ENCODE assay signal across 8 cellular contexts in genomic region chr19:18280247-18281081, GRCh38. TPM values are rescaled to one million over a fixed set of nuclear protein-coding genes. Genes with fewer than 3 reads are reported as not detected.
DNase-seq lines count a peak whose midpoint lies in the region; ATAC-seq and TF ChIP-seq lines count a peak whose summit lies in the region.

No MANE protein-coding gene starts in this region.

- intact Hi-C loops in lower lobe of right lung (cut with DNase I) = no loop called here

- ATAC-seq in HG03025 (IDR thresholded peaks at IDR 0.05; ENCODE audit: low FRiP score, unreplicated experiment) (peak; percentile 11), lower lobe of right lung (peak; percentile 37 to 67), GM21447 (IDR thresholded peaks at IDR 0.05; ENCODE audit: unreplicated experiment) (no peak)

- H3K9me3 ChIP-seq in ectodermal cell (ENCODE audit: control insufficient read depth, low read length) (no peaks in the 10 kb centered on the region), lower lobe of right lung (no peaks in the 10 kb centered on the region)

- peak; percentile 82 for TF ChIP-seq POLR2A in GM10847 (IDR thresholded peaks at IDR 0.05; ENCODE audit: extremely low read depth, insufficient read length)

- H3K36me3 ChIP-seq in ectodermal cell (ENCODE audit: control insufficient read depth, insufficient read depth, low read length) (no peaks in the 10 kb centered on the region), lower lobe of right lung (peaks cover 36% of the 10 kb centered on the region)

- H3K27me3 Mint-ChIP-seq in activated CD4-positive, alpha-beta memory T cell treated with anti-CD3 and anti-CD28 coated beads, Interleukin-2, amount 10 ng/mL, durations not matched to agents 7 days and 5 days = no peaks in the 10 kb centered on the region

- H3K27me3 ChIP-seq in ectodermal cell (ENCODE audit: control insufficient read depth, insufficient read depth, low read length, poor library complexity, severe bottlenecking) = no peaks in the 10 kb centered on the region
- H3K27me3 ChIP-seq in lower lobe of right lung (ENCODE audit: low read depth) = no peaks in the 10 kb centered on the region

- POLR2A ChIA-PET in activated CD4-positive, alpha-beta memory T cell treated with anti-CD3 and anti-CD28 coated beads, Interleukin-2, amount 10 ng/mL, durations not matched to agents 7 days and 5 days (lab: Charles Lee) = interaction anchor here (0.6 to 15.1 kb wide), 35 partner anchors 8 to 770 kb away, joined by 3 to 1184 read pairs (median 4); partner anchors contain the start of genes ELL, FCHO1, IL12RB1 and LSM4

- H3K27ac ChIP-seq in ectodermal cell (ENCODE audit: insufficient read depth, low read depth, low read length, poor library complexity, severe bottlenecking) (peak overlapping the region; percentile 96), lower lobe of right lung (peak overlapping the region; percentile 100)

- WGBS in ectodermal cell, 2 experiments = 0% methylated on average over 111 of the region's 111 CpGs

- peak overlapping the region; percentile 96 for H3K4me3 ChIP-seq in ectodermal cell (ENCODE audit: insufficient read depth, low read depth, low read length)
- peak overlapping the region; percentile 97 for H3K4me3 ChIP-seq in lower lobe of right lung

- CTCF ChIA-PET in activated CD4-positive, alpha-beta memory T cell treated with anti-CD3 and anti-CD28 coated beads, Interleukin-2, amount 10 ng/mL, durations not matched to agents 7 days and 5 days (lab: Charles Lee) = interaction anchor here (0.7 to 7.6 kb wide), 27 partner anchors 11 to 1205 kb away, joined by 3 to 393 read pairs (median 6); partner anchors contain the start of genes GDF15, HAUS8, LSM4 and MPV17L2

- H3K4me1 ChIP-seq in ectodermal cell (ENCODE audit: control insufficient read depth, insufficient read depth, low read length) (peaks cover 17% of the 10 kb centered on the region), lower lobe of right lung (peaks cover 48% of the 10 kb centered on the region)

- DNase-seq in NCI-H526 treated with DMSO at 0.1 percent for 48 hours (lab: John Stamatoyannopoulos, UW) (peak; percentile 22), lower lobe of right lung (peak; percentile 90)
- DNase-seq in activated CD4-positive, alpha-beta memory T cell treated with anti-CD3 and anti-CD28 coated beads, Interleukin-2, amount 10 ng/mL, durations not matched to agents 7 days and 5 days = peak; percentile 80
- peak in 2 of 3 donors; percentile 58 to 65 for DNase-seq in stimulated activated CD4-positive, alpha-beta T cell treated with anti-CD3 and anti-CD28 coated beads, TNF-alpha, amount 100 ng/mL, for 48 hours (ENCODE audit: low read depth in 3 of 3)

- peaks cover 51% of the 10 kb centered on the region for H3K4me1 Mint-ChIP-seq in activated CD4-positive, alpha-beta memory T cell treated with anti-CD3 and anti-CD28 coated beads, Interleukin-2, amount 10 ng/mL, durations not matched to agents 7 days and 5 days

- H3K36me3 Mint-ChIP-seq in activated CD4-positive, alpha-beta memory T cell treated with anti-CD3 and anti-CD28 coated beads, Interleukin-2, amount 10 ng/mL, durations not matched to agents 7 days and 5 days (ENCODE audit: low read depth) = peaks cover 41% of the 10 kb centered on the region

- H3K9me3 Mint-ChIP-seq in activated CD4-positive, alpha-beta memory T cell treated with anti-CD3 and anti-CD28 coated beads, Interleukin-2, amount 10 ng/mL, durations not matched to agents 7 days and 5 days = peaks cover 2% of the 10 kb centered on the region

- peak overlapping the region; percentile 98 for H3K4me3 Mint-ChIP-seq in activated CD4-positive, alpha-beta memory T cell treated with anti-CD3 and anti-CD28 coated beads, Interleukin-2, amount 10 ng/mL, durations not matched to agents 7 days and 5 days

- H3K27ac Mint-ChIP-seq in activated CD4-positive, alpha-beta memory T cell treated with anti-CD3 and anti-CD28 coated beads, Interleukin-2, amount 10 ng/mL, durations not matched to agents 7 days and 5 days = peak overlapping the region; percentile 95

- no peak for TF ChIP-seq CTCF in lower lobe of right lung (IDR thresholded peaks at IDR 0.05)

RNA-seq across cellular contexts. Expression of gene JUND, which starts 1.0 kb away (rescaled TPM):
- 100 to 1,000 TPM; 390 to 402 TPM for total RNA-seq in activated CD4-positive, alpha-beta memory T cell treated with anti-CD3 and anti-CD28 coated beads, Interleukin-2, amount 10 ng/mL, durations not matched to agents 7 days and 5 days
- polyA plus RNA-seq in ectodermal cell (2013, experiment 1 of 4) = 85.6 TPM
- polyA plus RNA-seq in ectodermal cell (2013, experiment 2 of 4) = 88.4 TPM
- 108 TPM for polyA plus RNA-seq in ectodermal cell (2013, experiment 3 of 4)
- 123 TPM for polyA plus RNA-seq in ectodermal cell (2013, experiment 4 of 4)
- 150 TPM for total RNA-seq in lower lobe of right lung

RNA-seq across cellular contexts. Expression of gene IQCN, which starts 6.2 kb away (rescaled TPM):
- total RNA-seq in activated CD4-positive, alpha-beta memory T cell treated with anti-CD3 and anti-CD28 coated beads, Interleukin-2, amount 10 ng/mL, durations not matched to agents 7 days and 5 days = 1 to 10 TPM; 1.6 to 1.7 TPM
- 2.6 TPM for polyA plus RNA-seq in ectodermal cell (2013, experiment 1 of 4)
- 3.3 TPM for polyA plus RNA-seq in ectodermal cell (2013, experiment 2 of 4)
- polyA plus RNA-seq in ectodermal cell (2013, experiment 3 of 4) = 1.8 TPM
- polyA plus RNA-seq in ectodermal cell (2013, experiment 4 of 4) = 2.1 TPM
- total RNA-seq in lower lobe of right lung = 4.1 TPM

RNA-seq across cellular contexts. Expression of gene LSM4, which starts 42.4 kb away (rescaled TPM):
- 100 to 1,000 TPM; 180 to 186 TPM for total RNA-seq in activated CD4-positive, alpha-beta memory T cell treated with anti-CD3 and anti-CD28 coated beads, Interleukin-2, amount 10 ng/mL, durations not matched to agents 7 days and 5 days
- polyA plus RNA-seq in ectodermal cell (2013, experiment 1 of 4) = 376 TPM
- polyA plus RNA-seq in ectodermal cell (2013, experiment 2 of 4) = 333 TPM
- 281 TPM for polyA plus RNA-seq in ectodermal cell (2013, experiment 3 of 4)
- 315 TPM for polyA plus RNA-seq in ectodermal cell (2013, experiment 4 of 4)
- 72.3 TPM for total RNA-seq in lower lobe of right lung

RNA-seq across cellular contexts. Expression of gene PDE4C, which starts 54.2 kb away (rescaled TPM):
- under 1 TPM; 0.13 to 0.18 TPM for total RNA-seq in activated CD4-positive, alpha-beta memory T cell treated with anti-CD3 and anti-CD28 coated beads, Interleukin-2, amount 10 ng/mL, durations not matched to agents 7 days and 5 days
- polyA plus RNA-seq in ectodermal cell (2013, experiment 1 of 4) = 1.6 TPM
- polyA plus RNA-seq in ectodermal cell (2013, experiment 2 of 4) = 0.34 TPM
- 0.85 TPM for polyA plus RNA-seq in ectodermal cell (2013, experiment 3 of 4)
- polyA plus RNA-seq in ectodermal cell (2013, experiment 4 of 4) = 1.0 TPM
- total RNA-seq in lower lobe of right lung = 9.6 TPM

RNA-seq across cellular contexts. Expression of gene PGPEP1, which starts 59.9 kb away (rescaled TPM):
- total RNA-seq in activated CD4-positive, alpha-beta memory T cell treated with anti-CD3 and anti-CD28 coated beads, Interleukin-2, amount 10 ng/mL, durations not matched to agents 7 days and 5 days = 10 to 100 TPM; 42.7 to 44.0 TPM
- 4.6 TPM for polyA plus RNA-seq in ectodermal cell (2013, experiment 1 of 4)
- polyA plus RNA-seq in ectodermal cell (2013, experiment 2 of 4) = 7.8 TPM
- 4.3 TPM for polyA plus RNA-seq in ectodermal cell (2013, experiment 3 of 4)
- 3.7 TPM for polyA plus RNA-seq in ectodermal cell (2013, experiment 4 of 4)
- total RNA-seq in lower lobe of right lung = 40.9 TPM

Comparison
In these comparisons a context has a peak if more than half of its experiments do, and no peak if none do; other contexts are left out.
1. DNase-seq: peak in every context shown above with its lines; median percentile 90 in lower lobe of right lung; 80 in activated CD4-positive, alpha-beta memory T cell treated with anti-CD3 and anti-CD28 coated beads, Interleukin-2, amount 10 ng/mL, durations not matched to agents 7 days and 5 days; 62 in stimulated activated CD4-positive, alpha-beta T cell treated with anti-CD3 and anti-CD28 coated beads, TNF-alpha, amount 100 ng/mL, for 48 hours; 22 in NCI-H526 treated with DMSO at 0.1 percent for 48 hours.